In genomic region chr5:55816342-55816741, GRCh38 we compare ENCODE assay signal across 13 cellular contexts. TPM values are rescaled to one million over a fixed set of nuclear protein-coding genes. Genes with fewer than 3 reads are reported as not detected.
A peak's percentile ranks its signal among the peaks of the same experiment; 100 is the strongest.
DNase-seq lines count a peak whose midpoint lies in the region; ATAC-seq, FAIRE-seq and TF ChIP-seq lines count a peak whose summit lies in the region.
"Had no signal": no experiment of that assay in that cellular context is flagged by ENCODE, and none has a peak within 500 bp of the region (broad histone marks: within the 10 kb centered on the region; RNA-seq: fewer than 3 reads in every experiment).

No MANE protein-coding gene starts in this region.

- H3K4me1 ChIP-seq in endothelial cell of umbilical vein (ENCODE audit: control insufficient read depth, extremely low read depth, insufficient read depth, low read length) (no peaks in the 10 kb centered on the region), right cardiac atrium (ENCODE audit: control insufficient read depth, insufficient read depth, low read length) (no peaks in the 10 kb centered on the region)
- H3K4me1 ChIP-seq: uterus had no signal

- no peaks in the 10 kb centered on the region for H3K9me1 ChIP-seq in endothelial cell of umbilical vein (replicated peaks; ENCODE audit: control insufficient read depth, extremely low read depth, insufficient read depth, low read length)

- no peak for TF ChIP-seq POLR2A in endothelial cell of umbilical vein (IDR thresholded peaks at IDR 0.05; ENCODE audit: low read depth, low read length)

- no peaks in the 10 kb centered on the region for H3K79me2 ChIP-seq in endothelial cell of umbilical vein (ENCODE audit: control insufficient read depth, insufficient read depth, low read length)

- H3K4me3 ChIP-seq in endothelial cell of umbilical vein (replicated peaks in 1 of 3; ENCODE audit: insufficient read depth in 1 of 3, low read depth in 1 of 3, low read length in 3 of 3) (no peak overlapping the region), right cardiac atrium (ENCODE audit: low read length) (no peak overlapping the region)
- H3K4me3 ChIP-seq: uterus had no signal

- H3K36me3 ChIP-seq in endothelial cell of umbilical vein (ENCODE audit: control insufficient read depth in 2 of 2, extremely low read depth in 1 of 2, insufficient read depth in 2 of 2, low read length in 2 of 2) = no peaks in the 10 kb centered on the region
- H3K36me3 ChIP-seq: uterus had no signal

- H4K20me1 ChIP-seq in endothelial cell of umbilical vein (replicated peaks; ENCODE audit: control insufficient read depth, extremely low read depth, insufficient read depth, low read length) = no peaks in the 10 kb centered on the region

- POLR2A ChIA-PET in endothelial cell of umbilical vein (lab: Charles Lee) = interaction anchor here (0.5 kb wide), 1 partner anchor 69 kb away, joined by 5 read pairs; no protein-coding TSS in a partner anchor

- ATAC-seq in HG03045 (IDR thresholded peaks at IDR 0.05; ENCODE audit: unreplicated experiment) = no peak
- no peak for ATAC-seq in right cardiac atrium
- ATAC-seq: naive thymus-derived CD8-positive, alpha-beta T cell had no signal

- H3K27ac ChIP-seq in endothelial cell of umbilical vein (ENCODE audit: insufficient read depth, low read depth, low read length) = no peak overlapping the region
- H3K27ac ChIP-seq in right cardiac atrium (ENCODE audit: low read length) = no peak overlapping the region
- H3K27ac ChIP-seq: uterus had no signal

- TF ChIP-seq CTCF in endothelial cell of umbilical vein (IDR thresholded peaks at IDR 0.05; ENCODE audit: extremely low read depth in 1 of 2, insufficient read depth in 1 of 2, low read depth in 1 of 2, low read length in 2 of 2) = no peak

- H3K27me3 ChIP-seq in endothelial cell of umbilical vein (ENCODE audit: control insufficient read depth in 2 of 2, insufficient read depth in 2 of 2, low read length in 2 of 2) (no peaks in the 10 kb centered on the region), right cardiac atrium (ENCODE audit: control insufficient read depth, insufficient read depth) (peaks cover 3% of the 10 kb centered on the region)
- H3K27me3 ChIP-seq: uterus had no signal

- CTCF ChIA-PET in endothelial cell of umbilical vein (lab: Charles Lee) = interaction anchor here (0.7 to 1.5 kb wide), 4 partner anchors 9 to 613 kb away, joined by 3 to 9 read pairs (median 4); no protein-coding TSS in a partner anchor

- H3K4me2 ChIP-seq in endothelial cell of umbilical vein (ENCODE audit: insufficient read depth, low read length) = no peak overlapping the region

- dilution Hi-C loops in endothelial cell of umbilical vein (cut with MboI; ENCODE audit: extremely low pct_ligation_motif_present, low sequenced_read_pairs) = no loop called here

- no TSS peak for BruUV-seq in endothelial cell of umbilical vein (replicated peaks; lab: Mats Ljungman, UMichigan)

- H3K9ac ChIP-seq in endothelial cell of umbilical vein (replicated peaks; ENCODE audit: extremely low read depth, insufficient read depth, low read length) = no peak overlapping the region

- intact Hi-C loops in endothelial cell of umbilical vein (cut with micrococcal nuclease) = no loop called here
- intact Hi-C loops in right cardiac atrium (cut with DNase I) = no loop called here

- peak; percentile 43 for FAIRE-seq in endothelial cell of umbilical vein (lab: Jason Lieb, UNC)

- H2AFZ ChIP-seq in endothelial cell of umbilical vein (ENCODE audit: low read depth, low read length) = no peak overlapping the region

- H3K9me3 ChIP-seq in endothelial cell of umbilical vein (replicated peaks; ENCODE audit: control insufficient read depth, insufficient read depth, low read length) = no peaks in the 10 kb centered on the region
- H3K9me3 ChIP-seq in right cardiac atrium (ENCODE audit: control insufficient read depth, low read length) = no peaks in the 10 kb centered on the region
- H3K9me3 ChIP-seq: uterus had no signal

- DNase-seq in GM04503 (ENCODE audit: low read depth) = peak; percentile 50
- DNase-seq in OCI-M1 (lab: John Stamatoyannopoulos, UW) = peak; percentile 14
- DNase-seq in endothelial cell of umbilical vein (ENCODE audit: low read depth, low spot score) = no peak
- peak; percentile 81 for DNase-seq in renal cortical epithelial cell (ENCODE audit: low read depth)
- DNase-seq in right cardiac atrium = no peak
- DNase-seq in kidney glomerular epithelial cell (lab: John Stamatoyannopoulos, UW) = no peak
- DNase-seq: activated CD4-positive, alpha-beta T cell treated with anti-CD3 and anti-CD28 coated beads, Interleukin-2, amount 50 U/mL, for 1 hour; activated naive CD4-positive, alpha-beta T cell treated with anti-CD3 and anti-CD28 coated beads, Interleukin-2, amount 10 ng/mL, durations not matched to agents 7 days and 5 days; effector CD8-positive, alpha-beta T cell; naive thymus-derived CD8-positive, alpha-beta T cell; uterus had no signal

TF ChIP-seq in endothelial cell of umbilical vein, 7 proteins besides CTCF, POLR2A, EP300 and RAD21:
- TF ChIP-seq MYC (IDR thresholded peaks at IDR 0.05; ENCODE audit: low read depth, low read length) = no peak
- peak; percentile 69 for TF ChIP-seq FOS (IDR thresholded peaks at IDR 0.05; ENCODE audit: borderline replicate concordance, insufficient read depth, low read length)

RNA-seq across cellular contexts. Expression of gene IL31RA, which starts 34.8 kb away (rescaled TPM):
- total RNA-seq in endothelial cell of umbilical vein (0.75 and 0.90 TPM in 2 replicates), renal cortical epithelial cell (1.0 and 1.2 TPM in 2 replicates), right cardiac atrium (not detected)
- polyA plus RNA-seq in endothelial cell of umbilical vein (0.06 and 0.14 TPM in 2 replicates), right cardiac atrium (not detected)
- 0.26 and 0.38 TPM in 2 replicates for polyA plus RNA-seq in endothelial cell of umbilical vein (2011; cell fraction: cytosol; rRNA removed)
- 0.32 and 0.45 TPM in 2 replicates for polyA plus RNA-seq in endothelial cell of umbilical vein (2011; cell fraction: nucleus; rRNA removed)
- polyA plus RNA-seq in endothelial cell of umbilical vein (2012) = 2.2 and 5.1 TPM in 2 replicates
- 1.2 TPM in 1 of 2 replicates, not detected in the other for polyA minus RNA-seq in endothelial cell of umbilical vein
- not detected for polyA minus RNA-seq in endothelial cell of umbilical vein (2011; cell fraction: cytosol; rRNA and poly(A)+ RNA removed)
- 0.34 and 0.77 TPM in 2 replicates for polyA minus RNA-seq in endothelial cell of umbilical vein (2011; cell fraction: nucleus; rRNA and poly(A)+ RNA removed)
- total RNA-seq: naive thymus-derived CD8-positive, alpha-beta T cell; NCI-H460 had no signal
- polyA plus RNA-seq: naive thymus-derived CD8-positive, alpha-beta T cell had no signal

Comparison
In these comparisons a context has a peak if more than half of its experiments do, and no peak if none do; other contexts are left out.
1. DNase-seq: peak in GM04503 (single experiment), OCI-M1 (single experiment) and renal cortical epithelial cell (single experiment); none in endothelial cell of umbilical vein (single experiment), right cardiac atrium (0 of 3) and kidney glomerular epithelial cell (single experiment).